ENCODE assay signal across 1 cellular context in the genomic region with DNA sequence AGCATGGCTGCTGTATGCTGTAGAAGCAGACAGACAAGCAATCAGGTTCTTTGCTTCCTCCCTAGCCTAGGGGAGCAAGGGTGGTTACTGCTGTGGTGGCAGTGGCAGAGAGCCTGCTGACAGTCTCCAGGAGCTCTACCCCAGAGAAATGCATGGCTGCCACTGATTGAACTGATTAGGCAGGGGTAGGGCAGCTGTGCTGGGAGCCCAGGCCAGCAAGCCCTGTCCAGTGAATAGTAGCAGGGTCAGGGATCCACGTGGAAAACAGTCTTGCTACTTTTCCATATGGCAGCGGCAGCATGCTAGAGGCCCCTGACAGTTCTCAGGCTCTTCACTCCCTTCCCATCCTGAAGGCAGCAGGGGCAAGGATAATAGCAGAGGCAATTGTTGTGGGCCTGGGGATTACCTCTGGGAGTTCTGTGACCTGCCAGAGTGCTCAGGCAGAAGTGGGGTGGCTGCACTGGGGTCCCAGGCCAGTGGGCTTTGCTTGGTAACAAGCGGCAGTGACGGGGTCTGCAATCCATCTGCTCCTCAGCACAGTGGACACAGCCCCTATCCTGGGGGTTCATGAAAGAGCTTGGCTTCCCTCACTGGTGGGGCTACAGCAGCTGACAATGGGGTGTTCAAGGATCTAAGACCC.
TF ChIP-seq lines count a peak whose summit lies in the region.

No MANE protein-coding gene starts in this region.

TF ChIP-seq in HepG2, 621 proteins besides CTCF, POLR2A, EP300 and RAD21 (continued from another document):
- TF ChIP-seq, protein P1, sequence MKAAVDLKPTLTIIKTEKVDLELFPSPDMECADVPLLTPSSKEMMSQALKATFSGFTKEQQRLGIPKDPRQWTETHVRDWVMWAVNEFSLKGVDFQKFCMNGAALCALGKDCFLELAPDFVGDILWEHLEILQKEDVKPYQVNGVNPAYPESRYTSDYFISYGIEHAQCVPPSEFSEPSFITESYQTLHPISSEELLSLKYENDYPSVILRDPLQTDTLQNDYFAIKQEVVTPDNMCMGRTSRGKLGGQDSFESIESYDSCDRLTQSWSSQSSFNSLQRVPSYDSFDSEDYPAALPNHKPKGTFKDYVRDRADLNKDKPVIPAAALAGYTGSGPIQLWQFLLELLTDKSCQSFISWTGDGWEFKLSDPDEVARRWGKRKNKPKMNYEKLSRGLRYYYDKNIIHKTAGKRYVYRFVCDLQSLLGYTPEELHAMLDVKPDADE (CRISPR knock-in tag; IDR thresholded peaks at IDR 0.05) = no peak
- TF ChIP-seq NFAT5 (CRISPR knock-in tag; IDR thresholded peaks at IDR 0.05) (no peak), ZBTB46 (CRISPR knock-in tag; IDR thresholded peaks at IDR 0.05; ENCODE audit: borderline replicate concordance) (no peak), ZIK1 (CRISPR knock-in tag; IDR thresholded peaks at IDR 0.05; ENCODE audit: borderline replicate concordance, low read depth) (no peak), RFXANK (CRISPR knock-in tag; IDR thresholded peaks at IDR 0.05) (no peak)
